Comparison of ENCODE assay signal across 8 cellular contexts in genomic region chr19:35030257-35031071, GRCh38. TPM values are rescaled to one million over a fixed set of nuclear protein-coding genes. Genes with fewer than 3 reads are reported as not detected.
DNase-seq lines count a peak whose midpoint lies in the region; ATAC-seq and FAIRE-seq lines count a peak whose summit lies in the region.

TSS of gene SCN1B (plus strand) at chr19:35030470. CDS start at chr19:35030821, 351 bp downstream.

- no peak for ATAC-seq in HG02870 (IDR thresholded peaks at IDR 0.05; ENCODE audit: unreplicated experiment)

- peak within 1 kb of the TSS; percentile 69 for H3K27ac ChIP-seq in temporal lobe (ENCODE audit: low read depth, low read length)

- DNase-seq in NCI-H2196 (lab: John Stamatoyannopoulos, UW; ENCODE audit: unreplicated experiment), result peak; percentile 72
- DNase-seq in NCI-H2196 treated with DMSO at 0.1 percent for 48 hours (lab: John Stamatoyannopoulos, UW; ENCODE audit: unreplicated experiment), result no peak
- DNase-seq in RCC 7860 (ENCODE audit: low spot score), result peak; percentile 15
- DNase-seq in activated gamma-delta T cell treated with anti-CD3 and anti-CD28 coated beads, Interleukin-2, amount 50 U/mL, for 16 hours (ENCODE audit: low read depth), result peak; percentile 33
- DNase-seq in frontal cortex (ENCODE audit: low spot score in 2 of 2), result peak; percentile 83 to 89
- DNase-seq in occipital lobe (lab: John Stamatoyannopoulos, UW), result peak; percentile 69

- FAIRE-seq in RCC 7860 (lab: Jason Lieb, UNC), result no peak
- FAIRE-seq in frontal cortex (lab: Jason Lieb, UNC), result no peak

RNA-seq across cellular contexts. Expression of gene SCN1B, which starts in this region (rescaled TPM):
- total RNA-seq in frontal cortex, result 0.82 TPM
- total RNA-seq in occipital lobe, result 1.1 TPM
- total RNA-seq in temporal lobe, result 0.49 TPM

Comparison
In these comparisons a context has a peak if more than half of its experiments do, and no peak if none do; other contexts are left out.
1. Peak in DNase-seq in frontal cortex; RNA of the gene not detected or under 1 TPM.